Comparison of ENCODE assay signal across 28 cellular contexts in genomic region chr6:121033091-121033490, GRCh38.
"Had no signal": no experiment of that assay in that cellular context is flagged by ENCODE, and none has a peak within 500 bp of the region (broad histone marks: within the 10 kb centered on the region; RNA-seq: fewer than 3 reads in every experiment).

No MANE protein-coding gene starts in this region.

- H3K4me3 ChIP-seq: left lung, lung, neural progenitor cell, right atrium auricular region, right lobe of liver, stomach, testis, thyroid gland, upper lobe of right lung had no signal

- H3K27me3 ChIP-seq: left lung, neural progenitor cell, neutrophil, right atrium auricular region, right lobe of liver, stomach, testis, thyroid gland, upper lobe of right lung had no signal

- H3K9me3 ChIP-seq: left lung, neutrophil, right atrium auricular region, right lobe of liver, stomach, testis, thyroid gland, upper lobe of right lung had no signal

- H3K27ac ChIP-seq: left lung, neural progenitor cell, neutrophil, right atrium auricular region, right lobe of liver, stomach, testis, thyroid gland, upper lobe of right lung had no signal

- H3K4me1 ChIP-seq: left lung, neural progenitor cell, right atrium auricular region, right lobe of liver, stomach, testis, thyroid gland, upper lobe of right lung had no signal

- FAIRE-seq: urothelium cell line had no signal

- DNase-seq: hypothalamus; immature natural killer cell; islet precursor cell; kidney glomerular epithelial cell; left colon; left lung; mesendoderm; naive B cell; natural killer cell; nephron progenitor cell; occipital lobe; right lobe of liver; stimulated activated CD4-positive, alpha-beta T cell treated with anti-CD3 and anti-CD28 coated beads, Interleukin-12 subunit alpha, Interleukin-12 subunit beta, amount 100 ng/mL, for 4 hours; stimulated activated CD4-positive, alpha-beta T cell treated with anti-CD3 and anti-CD28 coated beads, Interleukin-15, amount 100 ng/mL, for 24 hours; stimulated activated CD4-positive, alpha-beta T cell treated with anti-CD3 and anti-CD28 coated beads, Interleukin-2, amount 100 ng/mL, for 24 hours; stimulated activated CD4-positive, alpha-beta T cell treated with anti-CD3 and anti-CD28 coated beads, Interleukin-4, amount 100 ng/mL, for 1 hour; stimulated activated naive B cell treated with anti-CD40 and anti-IgM and Interleukin-4, amounts not matched to agents 10 μg/mL and 1 μg/mL and 100 μg/mL, for 72 hours; stimulated activated naive CD8-positive, alpha-beta T cell treated with anti-CD3 and anti-CD28 coated beads, Interleukin-15, Interleukin-2, amounts not matched to agents 100 U/mL and 50 U/mL, for 24 hours; stomach; testis; thyroid gland; trophoblast cell; upper lobe of right lung had no signal

- ATAC-seq: left colon; left lung; natural killer cell; right lobe of liver; stimulated activated naive B cell treated with anti-CD40 and anti-IgM and Interleukin-4, amounts not matched to agents 10 μg/mL and 1 μg/mL and 100 μg/mL, for 72 hours; stimulated activated naive CD8-positive, alpha-beta T cell treated with anti-CD3 and anti-CD28 coated beads, Interleukin-15, Interleukin-2, amounts not matched to agents 100 U/mL and 50 U/mL, for 24 hours; upper lobe of right lung had no signal

- H3K36me3 ChIP-seq: left lung, neural progenitor cell, neutrophil, right atrium auricular region, right lobe of liver, stomach, thyroid gland, upper lobe of right lung had no signal
